ENCODE assay signal across 9 cellular contexts in the genomic region with DNA sequence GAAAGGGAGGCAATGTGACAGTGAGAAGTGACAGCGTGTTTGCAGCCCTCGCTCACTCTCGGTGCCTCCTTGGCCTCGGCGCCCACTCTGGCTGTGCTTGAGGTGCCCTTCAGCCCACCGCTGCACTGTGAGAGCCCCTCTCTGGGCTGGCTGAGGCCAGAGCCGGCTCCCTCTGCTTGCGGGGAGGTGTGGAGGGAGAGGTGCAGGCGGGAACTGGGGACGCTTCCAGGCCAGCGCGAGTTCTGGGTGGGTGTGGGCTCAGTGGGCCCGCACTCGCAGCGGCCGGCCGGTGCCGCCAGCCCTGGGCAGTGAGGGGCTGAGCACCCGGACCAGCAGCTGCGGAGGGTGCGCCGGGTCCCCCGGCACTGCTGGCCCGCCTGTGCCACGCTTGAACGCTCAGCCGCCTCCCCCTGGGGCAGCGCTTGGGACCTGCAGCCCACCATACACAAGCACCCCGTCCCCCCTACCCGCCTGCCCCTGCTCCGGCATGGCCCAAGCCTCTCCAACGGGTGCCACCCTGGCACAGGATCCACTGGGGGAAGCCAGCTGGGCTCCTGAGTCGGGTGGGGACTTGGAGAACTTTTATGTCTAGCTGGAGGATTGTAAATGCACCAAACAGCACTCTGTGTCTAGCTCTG.
"Had no signal": no experiment of that assay in that cellular context is flagged by ENCODE, and none has a peak within 500 bp of the region (broad histone marks: within the 10 kb centered on the region; RNA-seq: fewer than 3 reads in every experiment).

No MANE protein-coding gene starts in this region.

- H3K27ac ChIP-seq: GM23248 had no signal

- H3K36me3 ChIP-seq: HAP-1 had no signal

- H3K27ac Mint-ChIP-seq: HFFc6 had no signal

- DNase-seq: GM23248, GOT3, H7, HFFc6, IMR-90, KBM-7 had no signal

- H3K9ac ChIP-seq: GM23248 had no signal

- H3K4me1 ChIP-seq: HAP-1 had no signal

- H3K4me3 ChIP-seq: GM23248, HAP-1 had no signal

- ATAC-seq: HCT116 had no signal

- FAIRE-seq: HTR-8/SVneo had no signal

- H3K9me3 ChIP-seq: HAP-1 had no signal

- H2AFZ ChIP-seq: GM23248 had no signal

- H3K4me3 Mint-ChIP-seq: HFFc6 had no signal
